In the genomic region with DNA sequence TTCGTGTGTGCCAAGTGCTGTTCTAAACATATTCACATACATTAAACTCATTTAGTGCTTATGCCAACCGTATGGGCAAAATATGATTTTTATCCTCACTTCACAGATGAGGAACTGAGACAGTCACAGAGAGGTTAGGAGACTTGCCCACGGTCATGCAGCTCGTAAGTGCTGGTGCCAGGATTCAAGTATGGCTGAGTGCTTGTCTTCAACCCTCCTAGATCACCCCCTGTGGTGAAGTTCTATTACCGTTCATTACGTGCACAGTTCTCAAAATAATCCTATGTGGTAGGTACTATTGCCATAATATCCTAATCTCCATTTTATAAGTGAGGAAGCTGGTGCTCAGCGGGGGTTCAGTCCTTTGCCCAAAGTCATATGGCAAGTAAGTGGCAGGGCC, we compare ENCODE assay signal across 1 cellular context.
TF ChIP-seq lines count a peak whose summit lies in the region.

No MANE protein-coding gene starts in this region.

TF ChIP-seq in K562, 482 proteins besides CTCF, POLR2A, EP300 and RAD21:
- TF ChIP-seq SRF (CRISPR knock-in tag; IDR thresholded peaks at IDR 0.05) (no peak), ZNF778 (CRISPR knock-in tag; IDR thresholded peaks at IDR 0.05) (no peak), ZNF311 (CRISPR knock-in tag; IDR thresholded peaks at IDR 0.05) (no peak), CCAR2 (IDR thresholded peaks at IDR 0.05; ENCODE audit: low read depth, low read length) (no peak), ELF1 (tag; IDR thresholded peaks at IDR 0.05) (no peak), MAZ (CRISPR knock-in tag; conservative IDR thresholded peaks at IDR 0.05 in 1 of 2, IDR thresholded peaks at IDR 0.05 in 1 of 2) (no peak), SMARCC2 (IDR thresholded peaks at IDR 0.05; ENCODE audit: low read depth) (no peak), RBM22 (IDR thresholded peaks at IDR 0.05; ENCODE audit: low read depth, low read length, poor library complexity, severe bottlenecking) (no peak), CCNT2 (IDR thresholded peaks at IDR 0.05; ENCODE audit: borderline replicate concordance, extremely low read depth, insufficient read length, low read depth, low read length) (no peak), SMAD3 (CRISPR knock-in tag; conservative IDR thresholded peaks at IDR 0.05) (no peak)
- TF ChIP-seq, protein P1, sequence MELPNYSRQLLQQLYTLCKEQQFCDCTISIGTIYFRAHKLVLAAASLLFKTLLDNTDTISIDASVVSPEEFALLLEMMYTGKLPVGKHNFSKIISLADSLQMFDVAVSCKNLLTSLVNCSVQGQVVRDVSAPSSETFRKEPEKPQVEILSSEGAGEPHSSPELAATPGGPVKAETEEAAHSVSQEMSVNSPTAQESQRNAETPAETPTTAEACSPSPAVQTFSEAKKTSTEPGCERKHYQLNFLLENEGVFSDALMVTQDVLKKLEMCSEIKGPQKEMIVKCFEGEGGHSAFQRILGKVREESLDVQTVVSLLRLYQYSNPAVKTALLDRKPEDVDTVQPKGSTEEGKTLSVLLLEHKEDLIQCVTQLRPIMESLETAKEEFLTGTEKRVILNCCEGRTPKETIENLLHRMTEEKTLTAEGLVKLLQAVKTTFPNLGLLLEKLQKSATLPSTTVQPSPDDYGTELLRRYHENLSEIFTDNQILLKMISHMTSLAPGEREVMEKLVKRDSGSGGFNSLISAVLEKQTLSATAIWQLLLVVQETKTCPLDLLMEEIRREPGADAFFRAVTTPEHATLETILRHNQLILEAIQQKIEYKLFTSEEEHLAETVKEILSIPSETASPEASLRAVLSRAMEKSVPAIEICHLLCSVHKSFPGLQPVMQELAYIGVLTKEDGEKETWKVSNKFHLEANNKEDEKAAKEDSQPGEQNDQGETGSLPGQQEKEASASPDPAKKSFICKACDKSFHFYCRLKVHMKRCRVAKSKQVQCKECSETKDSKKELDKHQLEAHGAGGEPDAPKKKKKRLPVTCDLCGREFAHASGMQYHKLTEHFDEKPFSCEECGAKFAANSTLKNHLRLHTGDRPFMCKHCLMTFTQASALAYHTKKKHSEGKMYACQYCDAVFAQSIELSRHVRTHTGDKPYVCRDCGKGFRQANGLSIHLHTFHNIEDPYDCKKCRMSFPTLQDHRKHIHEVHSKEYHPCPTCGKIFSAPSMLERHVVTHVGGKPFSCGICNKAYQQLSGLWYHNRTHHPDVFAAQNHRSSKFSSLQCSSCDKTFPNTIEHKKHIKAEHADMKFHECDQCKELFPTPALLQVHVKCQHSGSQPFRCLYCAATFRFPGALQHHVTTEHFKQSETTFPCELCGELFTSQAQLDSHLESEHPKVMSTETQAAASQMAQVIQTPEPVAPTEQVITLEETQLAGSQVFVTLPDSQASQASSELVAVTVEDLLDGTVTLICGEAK (IDR thresholded peaks at IDR 0.05) = no peak
- TF ChIP-seq, protein P1 (CRISPR knock-in tag; IDR thresholded peaks at IDR 0.05) = no peak
- TF ChIP-seq, protein P2, sequence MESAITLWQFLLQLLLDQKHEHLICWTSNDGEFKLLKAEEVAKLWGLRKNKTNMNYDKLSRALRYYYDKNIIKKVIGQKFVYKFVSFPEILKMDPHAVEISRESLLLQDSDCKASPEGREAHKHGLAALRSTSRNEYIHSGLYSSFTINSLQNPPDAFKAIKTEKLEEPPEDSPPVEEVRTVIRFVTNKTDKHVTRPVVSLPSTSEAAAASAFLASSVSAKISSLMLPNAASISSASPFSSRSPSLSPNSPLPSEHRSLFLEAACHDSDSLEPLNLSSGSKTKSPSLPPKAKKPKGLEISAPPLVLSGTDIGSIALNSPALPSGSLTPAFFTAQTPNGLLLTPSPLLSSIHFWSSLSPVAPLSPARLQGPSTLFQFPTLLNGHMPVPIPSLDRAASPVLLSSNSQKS (CRISPR knock-in tag; IDR thresholded peaks at IDR 0.05) = no peak
- TF ChIP-seq, protein P3, sequence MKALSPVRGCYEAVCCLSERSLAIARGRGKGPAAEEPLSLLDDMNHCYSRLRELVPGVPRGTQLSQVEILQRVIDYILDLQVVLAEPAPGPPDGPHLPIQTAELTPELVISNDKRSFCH (CRISPR knock-in tag; IDR thresholded peaks at IDR 0.05) = no peak
- TF ChIP-seq, protein P3 (tag; IDR thresholded peaks at IDR 0.05) = no peak
- TF ChIP-seq, protein P4, sequence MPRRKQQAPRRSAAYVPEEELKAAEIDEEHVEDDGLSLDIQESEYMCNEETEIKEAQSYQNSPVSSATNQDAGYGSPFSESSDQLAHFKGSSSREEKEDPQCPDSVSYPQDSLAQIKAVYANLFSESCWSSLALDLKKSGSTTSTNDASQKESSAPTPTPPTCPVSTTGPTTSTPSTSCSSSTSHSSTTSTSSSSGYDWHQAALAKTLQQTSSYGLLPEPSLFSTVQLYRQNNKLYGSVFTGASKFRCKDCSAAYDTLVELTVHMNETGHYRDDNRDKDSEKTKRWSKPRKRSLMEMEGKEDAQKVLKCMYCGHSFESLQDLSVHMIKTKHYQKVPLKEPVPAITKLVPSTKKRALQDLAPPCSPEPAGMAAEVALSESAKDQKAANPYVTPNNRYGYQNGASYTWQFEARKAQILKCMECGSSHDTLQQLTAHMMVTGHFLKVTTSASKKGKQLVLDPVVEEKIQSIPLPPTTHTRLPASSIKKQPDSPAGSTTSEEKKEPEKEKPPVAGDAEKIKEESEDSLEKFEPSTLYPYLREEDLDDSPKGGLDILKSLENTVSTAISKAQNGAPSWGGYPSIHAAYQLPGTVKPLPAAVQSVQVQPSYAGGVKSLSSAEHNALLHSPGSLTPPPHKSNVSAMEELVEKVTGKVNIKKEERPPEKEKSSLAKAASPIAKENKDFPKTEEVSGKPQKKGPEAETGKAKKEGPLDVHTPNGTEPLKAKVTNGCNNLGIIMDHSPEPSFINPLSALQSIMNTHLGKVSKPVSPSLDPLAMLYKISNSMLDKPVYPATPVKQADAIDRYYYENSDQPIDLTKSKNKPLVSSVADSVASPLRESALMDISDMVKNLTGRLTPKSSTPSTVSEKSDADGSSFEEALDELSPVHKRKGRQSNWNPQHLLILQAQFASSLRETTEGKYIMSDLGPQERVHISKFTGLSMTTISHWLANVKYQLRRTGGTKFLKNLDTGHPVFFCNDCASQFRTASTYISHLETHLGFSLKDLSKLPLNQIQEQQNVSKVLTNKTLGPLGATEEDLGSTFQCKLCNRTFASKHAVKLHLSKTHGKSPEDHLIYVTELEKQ (CRISPR knock-in tag; IDR thresholded peaks at IDR 0.05) = no peak
- TF ChIP-seq, protein P5, sequence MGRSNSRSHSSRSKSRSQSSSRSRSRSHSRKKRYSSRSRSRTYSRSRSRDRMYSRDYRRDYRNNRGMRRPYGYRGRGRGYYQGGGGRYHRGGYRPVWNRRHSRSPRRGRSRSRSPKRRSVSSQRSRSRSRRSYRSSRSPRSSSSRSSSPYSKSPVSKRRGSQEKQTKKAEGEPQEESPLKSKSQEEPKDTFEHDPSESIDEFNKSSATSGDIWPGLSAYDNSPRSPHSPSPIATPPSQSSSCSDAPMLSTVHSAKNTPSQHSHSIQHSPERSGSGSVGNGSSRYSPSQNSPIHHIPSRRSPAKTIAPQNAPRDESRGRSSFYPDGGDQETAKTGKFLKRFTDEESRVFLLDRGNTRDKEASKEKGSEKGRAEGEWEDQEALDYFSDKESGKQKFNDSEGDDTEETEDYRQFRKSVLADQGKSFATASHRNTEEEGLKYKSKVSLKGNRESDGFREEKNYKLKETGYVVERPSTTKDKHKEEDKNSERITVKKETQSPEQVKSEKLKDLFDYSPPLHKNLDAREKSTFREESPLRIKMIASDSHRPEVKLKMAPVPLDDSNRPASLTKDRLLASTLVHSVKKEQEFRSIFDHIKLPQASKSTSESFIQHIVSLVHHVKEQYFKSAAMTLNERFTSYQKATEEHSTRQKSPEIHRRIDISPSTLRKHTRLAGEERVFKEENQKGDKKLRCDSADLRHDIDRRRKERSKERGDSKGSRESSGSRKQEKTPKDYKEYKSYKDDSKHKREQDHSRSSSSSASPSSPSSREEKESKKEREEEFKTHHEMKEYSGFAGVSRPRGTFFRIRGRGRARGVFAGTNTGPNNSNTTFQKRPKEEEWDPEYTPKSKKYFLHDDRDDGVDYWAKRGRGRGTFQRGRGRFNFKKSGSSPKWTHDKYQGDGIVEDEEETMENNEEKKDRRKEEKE (IDR thresholded peaks at IDR 0.05; ENCODE audit: borderline replicate concordance in 1 of 2, control insufficient read depth in 1 of 2, low read depth in 2 of 2, low read length in 1 of 2) = no peak
- TF ChIP-seq, protein P6, sequence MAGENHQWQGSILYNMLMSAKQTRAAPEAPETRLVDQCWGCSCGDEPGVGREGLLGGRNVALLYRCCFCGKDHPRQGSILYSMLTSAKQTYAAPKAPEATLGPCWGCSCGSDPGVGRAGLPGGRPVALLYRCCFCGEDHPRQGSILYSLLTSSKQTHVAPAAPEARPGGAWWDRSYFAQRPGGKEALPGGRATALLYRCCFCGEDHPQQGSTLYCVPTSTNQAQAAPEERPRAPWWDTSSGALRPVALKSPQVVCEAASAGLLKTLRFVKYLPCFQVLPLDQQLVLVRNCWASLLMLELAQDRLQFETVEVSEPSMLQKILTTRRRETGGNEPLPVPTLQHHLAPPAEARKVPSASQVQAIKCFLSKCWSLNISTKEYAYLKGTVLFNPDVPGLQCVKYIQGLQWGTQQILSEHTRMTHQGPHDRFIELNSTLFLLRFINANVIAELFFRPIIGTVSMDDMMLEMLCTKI (IDR thresholded peaks at IDR 0.05; ENCODE audit: partially characterized antibody) = no peak
